Comparison of ENCODE assay signal across 8 cellular contexts in genomic region chr5:159316519-159317383, GRCh38. TPM values are rescaled to one million over a fixed set of nuclear protein-coding genes. Genes with fewer than 3 reads are reported as not detected.
DNase-seq lines count a peak whose midpoint lies in the region; ATAC-seq and TF ChIP-seq lines count a peak whose summit lies in the region.

No MANE protein-coding gene starts in this region.

- peaks cover 0 to 21% (median 0%) of the 10 kb centered on the region in 9 donors for H3K27me3 ChIP-seq in heart left ventricle
- no peaks in the 10 kb centered on the region for H3K27me3 ChIP-seq in vagina

- H3K36me3 ChIP-seq in heart left ventricle (no peaks in the 10 kb centered on the region), mucosa of descending colon (ENCODE audit: low read depth) (no peaks in the 10 kb centered on the region), vagina (no peaks in the 10 kb centered on the region)

- ATAC-seq in heart left ventricle (peak; percentile 51 to 66 (median 58)), Right ventricle myocardium inferior (no peak), mucosa of descending colon (peak; percentile 73)

- no peak overlapping the region for H3K4me3 ChIP-seq in heart left ventricle
- H3K4me3 ChIP-seq in mucosa of descending colon: no peak overlapping the region
- H3K4me3 ChIP-seq in vagina: no peak overlapping the region

- intact Hi-C loops in heart left ventricle (cut with DNase I): loop anchor here in 7 of 10 donors (1.0 to 10.0 kb wide), 4 partner anchors 159 to 162 kb away; no protein-coding TSS in a partner anchor
- intact Hi-C loops in Right ventricle myocardium inferior (cut with DNase I): loop anchor here (5.0 kb wide), 1 partner anchor 159 kb away; no protein-coding TSS in a partner anchor
- intact Hi-C loops in mucosa of descending colon (cut with DNase I, micrococcal nuclease): loop anchor here in 1 of 2 donors (10.0 kb wide), 1 partner anchor 162 kb away; no protein-coding TSS in a partner anchor
- intact Hi-C loops in vagina (cut with DNase I): no loop called here

- TF ChIP-seq POLR2A in heart left ventricle (IDR thresholded peaks at IDR 0.05) (no peak), vagina (IDR thresholded peaks at IDR 0.05) (no peak)

- TF ChIP-seq CTCF in heart left ventricle (IDR thresholded peaks at IDR 0.05): peak; percentile 26 to 63 (median 46)
- TF ChIP-seq CTCF in mucosa of descending colon (IDR thresholded peaks at IDR 0.05): peak; percentile 39
- peak in 2 of 3 experiments; percentile 6 to 32 for TF ChIP-seq CTCF in vagina (IDR thresholded peaks at IDR 0.05)

- WGBS in heart left ventricle, 4 donors: 76 to 86% (median 79%) methylated on average over 9 of the region's 9 CpGs

- H3K27ac ChIP-seq in heart left ventricle: no peak overlapping the region
- no peak overlapping the region for H3K27ac ChIP-seq in vagina

- no peaks in the 10 kb centered on the region for H3K9me3 ChIP-seq in heart left ventricle
- H3K9me3 ChIP-seq in mucosa of descending colon: no peaks in the 10 kb centered on the region
- no peaks in the 10 kb centered on the region for H3K9me3 ChIP-seq in vagina

- DNase-seq in heart left ventricle: peak in 2 of 5 donors; percentile 20 to 31
- no peak for DNase-seq in Right ventricle myocardium inferior (ENCODE audit: missing footprints)
- peak; percentile 56 for DNase-seq in HuH-7 (ENCODE audit: low spot score)
- peak; percentile 59 for DNase-seq in SW480 (ENCODE audit: low spot score)
- DNase-seq in dermis blood vessel endothelial cell: peak; percentile 72
- DNase-seq in mucosa of descending colon: peak in 1 of 3 donors; percentile 78
- DNase-seq in vagina (ENCODE audit: extremely low spot score in 2 of 2): no peak
- no peak for DNase-seq in dedifferentiated amniotic fluid mesenchymal stem cell (ENCODE audit: extremely low spot score)

- H3K4me1 ChIP-seq in heart left ventricle: no peaks in the 10 kb centered on the region
- no peaks in the 10 kb centered on the region for H3K4me1 ChIP-seq in mucosa of descending colon (ENCODE audit: low read depth)
- no peaks in the 10 kb centered on the region for H3K4me1 ChIP-seq in vagina

RNA-seq across cellular contexts. Expression of gene IL12B, which starts 13.5 kb away (rescaled TPM):
- total RNA-seq in heart left ventricle (not detected), Right ventricle myocardium inferior (not detected), dermis blood vessel endothelial cell (not detected in 2 replicates), mucosa of descending colon (not detected), vagina (not detected)
- not detected for polyA plus RNA-seq in heart left ventricle

RNA-seq across cellular contexts. Expression of gene UBLCP1, which starts 53.7 kb away (rescaled TPM):
- total RNA-seq in heart left ventricle: 10 to 100 TPM; 11.9 to 20.4 (median 14.4) TPM
- polyA plus RNA-seq in heart left ventricle: 10 to 100 TPM; 13.7 to 16.7 TPM
- 14.6 TPM for total RNA-seq in Right ventricle myocardium inferior
- total RNA-seq in dermis blood vessel endothelial cell: 11.7 and 14.8 TPM in 2 replicates
- total RNA-seq in mucosa of descending colon: 10 to 100 TPM; 12.1 to 18.3 (median 17.7) TPM
- total RNA-seq in vagina: 15.0 TPM

Comparison
In these comparisons a context has a peak if more than half of its experiments do, and no peak if none do; other contexts are left out.
1. DNase-seq: peak in HuH-7 (single experiment), SW480 (single experiment) and dermis blood vessel endothelial cell (single experiment); none in Right ventricle myocardium inferior (single experiment), vagina (0 of 2) and dedifferentiated amniotic fluid mesenchymal stem cell (single experiment).
2. Peak in every context shown above with its lines, with median percentiles within 50 percentile points of each other: CTCF ChIP-seq.